ENCODE assay signal across 1 cellular context in genomic region chr3:106423321-106424225, GRCh38.
TF ChIP-seq lines count a peak whose summit lies in the region.

No MANE protein-coding gene starts in this region.

TF ChIP-seq in GM12878, 131 proteins besides CTCF, POLR2A, EP300 and RAD21 (continued from another document):
- no peak for TF ChIP-seq SKIL (IDR thresholded peaks at IDR 0.05; ENCODE audit: low read depth, poor library complexity, severe bottlenecking)
- no peak for TF ChIP-seq MXI1 (IDR thresholded peaks at IDR 0.05; ENCODE audit: low read depth, low read length)
- no peak for TF ChIP-seq KAT2A (conservative IDR thresholded peaks at IDR 0.05; ENCODE audit: control insufficient read depth, low read depth, low read length)
- no peak for TF ChIP-seq E2F8 (IDR thresholded peaks at IDR 0.05; ENCODE audit: low read depth, partially characterized antibody)
- TF ChIP-seq RELA (IDR thresholded peaks at IDR 0.05; ENCODE audit: borderline replicate concordance, partially characterized antibody): no peak
- no peak for TF ChIP-seq NR2F1 (conservative IDR thresholded peaks at IDR 0.05)
- TF ChIP-seq BMI1 (IDR thresholded peaks at IDR 0.05; ENCODE audit: borderline replicate concordance): no peak
- no peak for TF ChIP-seq KLF5 (IDR thresholded peaks at IDR 0.05; ENCODE audit: partially characterized antibody)
- no peak for TF ChIP-seq CHD1 (IDR thresholded peaks at IDR 0.05; ENCODE audit: low read depth, low read length)
- no peak for TF ChIP-seq GATAD2B (conservative IDR thresholded peaks at IDR 0.05; ENCODE audit: low read depth)
- no peak for TF ChIP-seq ZNF274 (IDR thresholded peaks at IDR 0.05; ENCODE audit: insufficient read depth, insufficient read length)
- TF ChIP-seq ZNF207 (IDR thresholded peaks at IDR 0.05; ENCODE audit: borderline replicate concordance): no peak
